ENCODE assay signal across 18 cellular contexts in the genomic region with DNA sequence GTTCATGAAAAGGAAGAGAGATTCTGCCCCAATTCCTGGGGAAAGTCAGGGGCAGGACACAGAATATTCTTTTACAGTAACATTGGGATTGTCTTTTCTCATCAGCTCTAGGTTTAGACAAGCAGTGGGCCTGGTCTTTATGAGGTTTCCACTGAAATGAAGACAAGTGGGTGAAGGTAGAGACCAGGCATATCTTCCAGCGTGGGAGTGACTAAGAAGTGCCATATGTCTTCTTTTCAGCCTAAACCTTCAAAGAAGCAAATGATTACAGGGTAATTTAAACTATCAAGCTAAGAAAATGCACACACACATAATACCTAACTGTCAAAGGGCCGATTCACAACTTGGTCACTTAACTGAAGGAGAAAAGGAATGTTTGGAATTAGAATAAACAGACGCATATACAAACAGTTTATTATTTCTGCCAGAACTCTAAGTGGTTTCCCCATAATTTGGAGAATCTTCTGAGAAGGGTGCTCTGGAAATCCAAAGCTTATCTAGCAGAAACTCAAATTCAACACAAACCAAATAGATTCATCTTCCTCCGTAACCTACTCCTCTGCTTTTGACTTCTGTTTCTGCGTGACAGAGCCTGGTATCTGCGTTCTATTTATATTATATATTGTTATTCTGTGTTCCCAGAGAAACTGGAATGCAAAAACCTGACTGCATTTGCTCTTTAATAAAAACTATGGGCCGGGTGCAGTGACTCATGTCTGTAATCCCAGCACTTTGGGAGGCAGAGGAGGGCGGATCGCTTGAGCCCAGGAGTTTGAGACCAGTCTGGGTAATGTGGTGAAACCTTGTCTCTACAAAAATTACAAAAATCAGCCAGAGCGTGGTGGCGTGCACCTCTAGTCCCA. TPM values are rescaled to one million over a fixed set of nuclear protein-coding genes. Genes with fewer than 3 reads are reported as not detected.
A peak's percentile ranks its signal among the peaks of the same experiment; 100 is the strongest.
DNase-seq lines count a peak whose midpoint lies in the region; ATAC-seq, FAIRE-seq and TF ChIP-seq lines count a peak whose summit lies in the region.
"Had no signal": no experiment of that assay in that cellular context is flagged by ENCODE, and none has a peak within 500 bp of the region (broad histone marks: within the 10 kb centered on the region; RNA-seq: fewer than 3 reads in every experiment).

No MANE protein-coding gene starts in this region.

- peak overlapping the region; percentile 72 for H3K4me2 ChIP-seq in astrocyte (ENCODE audit: low read length)

- FAIRE-seq in astrocyte (lab: Jason Lieb, UNC) (peak; percentile 87), urothelium cell line (lab: Jason Lieb, UNC) (peak; percentile 82)
- FAIRE-seq: RCC 7860 had no signal

- H3K27ac ChIP-seq in HEK293 (ENCODE audit: extremely low read depth, low read depth, low read length) (no peak overlapping the region), astrocyte (ENCODE audit: low read depth, low read length) (peak overlapping the region; percentile 74)
- H3K27ac ChIP-seq: epithelial cell of prostate, right lobe of liver had no signal

- in situ Hi-C loops in G401 (cut with HindIII; ENCODE audit: low sequenced_read_pairs), result no loop called here

- H3K4me3 ChIP-seq in HEK293 (ENCODE audit: low read depth, low read length), result no peak overlapping the region
- no peak overlapping the region for H3K4me3 ChIP-seq in astrocyte (ENCODE audit: insufficient read depth, low read depth, low read length)
- H3K4me3 ChIP-seq: mucosa of descending colon, right lobe of liver had no signal

- H3K36me3 ChIP-seq in HEK293 (ENCODE audit: control insufficient read depth in 2 of 2, insufficient read depth in 1 of 2, low read length in 2 of 2) (no peaks in the 10 kb centered on the region), astrocyte (ENCODE audit: insufficient read depth, low read length) (no peaks in the 10 kb centered on the region)
- H3K36me3 ChIP-seq: right lobe of liver had no signal

- H3K79me2 ChIP-seq in astrocyte (ENCODE audit: insufficient read depth, low read length), result no peaks in the 10 kb centered on the region

- CTCF ChIA-PET in HEK293 (lab: Yijun Ruan, JAX), result interaction anchor here (0.5 kb wide), 1 partner anchor 21 kb away, joined by 4 read pairs; no protein-coding TSS in a partner anchor

- H3K9me3 ChIP-seq in HEK293 (ENCODE audit: control insufficient read depth, insufficient read depth, low read depth, low read length) (no peaks in the 10 kb centered on the region), astrocyte (ENCODE audit: insufficient read depth, low read depth, low read length) (no peaks in the 10 kb centered on the region)
- H3K9me3 ChIP-seq: mucosa of descending colon, right lobe of liver had no signal

- H3K9ac ChIP-seq in astrocyte (ENCODE audit: low read length), result peak overlapping the region; percentile 67

- no peaks in the 10 kb centered on the region for H3K36me3 Mint-ChIP-seq in astrocyte (ENCODE audit: low read depth, unreplicated experiment)
- H3K36me3 Mint-ChIP-seq: activated CD4-positive, alpha-beta memory T cell treated with anti-CD3 and anti-CD28 coated beads for 36 hours had no signal

- TF ChIP-seq CTCF in HEK293 (tag by site-specific recombination; IDR thresholded peaks at IDR 0.05) (no peak), astrocyte (IDR thresholded peaks at IDR 0.05; ENCODE audit: insufficient read depth, low read depth, low read length) (no peak)

- H3K27me3 ChIP-seq in astrocyte (ENCODE audit: insufficient read depth, low read length), result no peaks in the 10 kb centered on the region
- H3K27me3 ChIP-seq: right lobe of liver had no signal

- no peaks in the 10 kb centered on the region for H3K9me3 Mint-ChIP-seq in astrocyte (ENCODE audit: unreplicated experiment)
- H3K9me3 Mint-ChIP-seq: activated CD4-positive, alpha-beta memory T cell treated with anti-CD3 and anti-CD28 coated beads for 36 hours had no signal

- H4K20me1 ChIP-seq in astrocyte (ENCODE audit: insufficient read depth, low read length), result no peaks in the 10 kb centered on the region

- ATAC-seq in GM21360 (IDR thresholded peaks at IDR 0.05; ENCODE audit: unreplicated experiment) (no peak), HG03469 (IDR thresholded peaks at IDR 0.05; ENCODE audit: unreplicated experiment) (no peak)
- ATAC-seq: mucosa of descending colon, right lobe of liver had no signal

- H3K4me3 Mint-ChIP-seq in astrocyte (ENCODE audit: unreplicated experiment), result no peak overlapping the region
- H3K4me3 Mint-ChIP-seq: activated CD4-positive, alpha-beta memory T cell treated with anti-CD3 and anti-CD28 coated beads for 36 hours had no signal

- peak overlapping the region; percentile 94 for H3K27ac Mint-ChIP-seq in astrocyte (ENCODE audit: unreplicated experiment)
- H3K27ac Mint-ChIP-seq: activated CD4-positive, alpha-beta memory T cell treated with anti-CD3 and anti-CD28 coated beads for 36 hours had no signal

- DNase-seq in astrocyte (ENCODE audit: low read depth) (peak; percentile 83), kidney glomerular epithelial cell (lab: John Stamatoyannopoulos, UW) (peak; percentile 71), urothelium cell line (ENCODE audit: low spot score) (peak; percentile 31), G401 (ENCODE audit: low spot score) (no peak)
- DNase-seq: activated CD4-positive, alpha-beta memory T cell treated with anti-CD3 and anti-CD28 coated beads for 36 hours; activated effector memory CD4-positive, alpha-beta T cell treated with Interleukin-2 at 50 U/mL for 16 hours; caudate nucleus; COR-L47; mucosa of descending colon; NCI-H1048; NCI-H510A; right lobe of liver had no signal

- peaks cover 37% of the 10 kb centered on the region for H3K4me1 Mint-ChIP-seq in astrocyte (ENCODE audit: low read depth, unreplicated experiment)

- no peaks in the 10 kb centered on the region for H3K27me3 Mint-ChIP-seq in astrocyte (ENCODE audit: low read depth, unreplicated experiment)
- H3K27me3 Mint-ChIP-seq: activated CD4-positive, alpha-beta memory T cell treated with anti-CD3 and anti-CD28 coated beads for 36 hours had no signal

- POLR2A ChIA-PET in HEK293 (lab: Yijun Ruan, JAX), result no interaction called here

- H2AFZ ChIP-seq in astrocyte (ENCODE audit: low read depth, low read length), result no peak overlapping the region

- H3K4me1 ChIP-seq in HEK293 (ENCODE audit: control insufficient read depth, insufficient read depth, low read length), result no peaks in the 10 kb centered on the region
- H3K4me1 ChIP-seq in astrocyte (ENCODE audit: insufficient read depth, low read length), result peaks cover 21% of the 10 kb centered on the region
- H3K4me1 ChIP-seq: right lobe of liver had no signal

TF ChIP-seq in HEK293, 187 proteins besides CTCF, POLR2A, EP300 and RAD21:
- no peak for TF ChIP-seq REPIN1 (tag by site-specific recombination; IDR thresholded peaks at IDR 0.05; ENCODE audit: low read depth)
- no peak for TF ChIP-seq KLF10 (tag by site-specific recombination; IDR thresholded peaks at IDR 0.05)
- TF ChIP-seq, protein P1, sequence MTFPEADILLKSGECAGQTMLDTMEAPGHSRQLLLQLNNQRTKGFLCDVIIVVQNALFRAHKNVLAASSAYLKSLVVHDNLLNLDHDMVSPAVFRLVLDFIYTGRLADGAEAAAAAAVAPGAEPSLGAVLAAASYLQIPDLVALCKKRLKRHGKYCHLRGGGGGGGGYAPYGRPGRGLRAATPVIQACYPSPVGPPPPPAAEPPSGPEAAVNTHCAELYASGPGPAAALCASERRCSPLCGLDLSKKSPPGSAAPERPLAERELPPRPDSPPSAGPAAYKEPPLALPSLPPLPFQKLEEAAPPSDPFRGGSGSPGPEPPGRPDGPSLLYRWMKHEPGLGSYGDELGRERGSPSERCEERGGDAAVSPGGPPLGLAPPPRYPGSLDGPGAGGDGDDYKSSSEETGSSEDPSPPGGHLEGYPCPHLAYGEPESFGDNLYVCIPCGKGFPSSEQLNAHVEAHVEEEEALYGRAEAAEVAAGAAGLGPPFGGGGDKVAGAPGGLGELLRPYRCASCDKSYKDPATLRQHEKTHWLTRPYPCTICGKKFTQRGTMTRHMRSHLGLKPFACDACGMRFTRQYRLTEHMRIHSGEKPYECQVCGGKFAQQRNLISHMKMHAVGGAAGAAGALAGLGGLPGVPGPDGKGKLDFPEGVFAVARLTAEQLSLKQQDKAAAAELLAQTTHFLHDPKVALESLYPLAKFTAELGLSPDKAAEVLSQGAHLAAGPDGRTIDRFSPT (tag by site-specific recombination; IDR thresholded peaks at IDR 0.05), result no peak
- no peak for TF ChIP-seq ZNF571 (tag by site-specific recombination; IDR thresholded peaks at IDR 0.05)
- no peak for TF ChIP-seq ZNF548 (tag by site-specific recombination; IDR thresholded peaks at IDR 0.05)
- TF ChIP-seq ZFHX2 (tag by site-specific recombination; conservative IDR thresholded peaks at IDR 0.05), result peak; percentile 29; the same call in 1 of the 2 replicates
- no peak for TF ChIP-seq ZNF133 (tag by site-specific recombination; IDR thresholded peaks at IDR 0.05)
- peak; percentile 38; the same call in 1 of the 2 replicates for TF ChIP-seq EGR2 (tag by site-specific recombination; IDR thresholded peaks at IDR 0.05; ENCODE audit: low read depth)
- TF ChIP-seq HOXD13 (CRISPR knock-in tag; IDR thresholded peaks at IDR 0.05; ENCODE audit: borderline replicate concordance), result no peak
TF ChIP-seq in HEK293: peak in this region for 2.

RNA-seq across cellular contexts. Expression of a gene that starts 22.0 kb away (rescaled TPM):
- total RNA-seq in astrocyte, result 1.8 and 2.3 TPM in 2 replicates
- not detected in 2 replicates for total RNA-seq in G401 (2014; rRNA removed; shearing (Covaris generic))
- total RNA-seq: activated CD4-positive, alpha-beta memory T cell treated with anti-CD3 and anti-CD28 coated beads for 36 hours; T-helper 2 cell treated with Interferon-gamma antibody and Interleukin-4, amounts not matched to agents 100 ng/mL and 5 ng/mL, for 36 hours had no signal
